Comparison of ENCODE assay signal across 8 cellular contexts in genomic region chrX:120309873-120310730, GRCh38. TPM values are rescaled to one million over a fixed set of nuclear protein-coding genes. Genes with fewer than 3 reads are reported as not detected.
DNase-seq lines count a peak whose midpoint lies in the region; ATAC-seq and TF ChIP-seq lines count a peak whose summit lies in the region.

No MANE protein-coding gene starts in this region.

- intact Hi-C loops in vagina (cut with DNase I), result no loop called here

- no peak for ATAC-seq in HG03108 (IDR thresholded peaks at IDR 0.05; ENCODE audit: unreplicated experiment)

- H3K79me1 ChIP-seq in mesendoderm (ENCODE audit: low read length), result no peaks in the 10 kb centered on the region

- no peak overlapping the region for H2BK120ac ChIP-seq in mesendoderm (ENCODE audit: low read depth, low read length)

- no peak overlapping the region for H3K27ac ChIP-seq in CD8-positive, alpha-beta memory T cell (ENCODE audit: low read depth, low read length)
- no peak overlapping the region for H3K27ac ChIP-seq in mesendoderm (ENCODE audit: low read depth, low read length)
- peak overlapping the region; percentile 52 for H3K27ac ChIP-seq in vagina

- H3K4ac ChIP-seq in mesendoderm (ENCODE audit: low read depth, low read length), result no peak overlapping the region

- no peaks in the 10 kb centered on the region for H3K79me2 ChIP-seq in mesendoderm (ENCODE audit: control insufficient read depth, insufficient read depth, low read length)

- CTCF ChIA-PET in CD8-positive, alpha-beta memory T cell (lab: Charles Lee), result interaction anchor here (1.1 to 6.0 kb wide), 7 partner anchors 8 to 148 kb away, joined by 3 to 43 read pairs (median 5); partner anchors contain the start of gene ZBTB33

- peak in 1 of 5 donors; percentile 48 for DNase-seq in CD8-positive, alpha-beta memory T cell
- DNase-seq in M059J (ENCODE audit: low read depth), result peak; percentile 54
- DNase-seq in mesendoderm, result peak; percentile 82
- DNase-seq in vagina (ENCODE audit: extremely low spot score in 2 of 2), result no peak
- DNase-seq in central memory CD4-positive, alpha-beta T cell, result no peak
- DNase-seq in NCI-H774 (lab: John Stamatoyannopoulos, UW), result no peak

- peaks cover 30 to 48% (median 33%) of the 10 kb centered on the region in 3 donors for H3K4me1 Mint-ChIP-seq in CD8-positive, alpha-beta memory T cell
- peaks cover 20% of the 10 kb centered on the region for H3K4me1 Mint-ChIP-seq in brain

- peak overlapping the region in 7 of 8 donors; percentile 1 to 90 (median 85) for H3K27ac Mint-ChIP-seq in CD8-positive, alpha-beta memory T cell
- peak overlapping the region; percentile 17 to 75 (median 63) for H3K27ac Mint-ChIP-seq in brain

- no peak overlapping the region for H3K23ac ChIP-seq in mesendoderm (ENCODE audit: low read length)

- peak overlapping the region; percentile 7 for H2BK15ac ChIP-seq in mesendoderm (replicated peaks; ENCODE audit: low read depth)

- POLR2A ChIA-PET in CD8-positive, alpha-beta memory T cell (lab: Charles Lee), result interaction anchor here (1.5 kb wide), 1 partner anchor 59 kb away, joined by 11 read pairs; the partner anchor contains the start of gene ZBTB33

- H3K9me3 Mint-ChIP-seq in CD8-positive, alpha-beta memory T cell, result peaks cover 0 to 3% (median 0%) of the 10 kb centered on the region in 5 donors
- H3K9me3 Mint-ChIP-seq in brain, result peaks cover 0 to 6% (median 0%) of the 10 kb centered on the region in 5 experiments

- H3K4me1 ChIP-seq in CD8-positive, alpha-beta memory T cell (ENCODE audit: insufficient read depth, low read length), result peaks cover 5% of the 10 kb centered on the region
- H3K4me1 ChIP-seq in mesendoderm (ENCODE audit: control insufficient read depth, low read depth, low read length), result no peaks in the 10 kb centered on the region
- H3K4me1 ChIP-seq in vagina, result peaks cover 6% of the 10 kb centered on the region

- H3K27me3 Mint-ChIP-seq in CD8-positive, alpha-beta memory T cell, result peaks cover 10 to 21% of the 10 kb centered on the region in 2 donors
- H3K27me3 Mint-ChIP-seq in brain, result peaks cover 56% of the 10 kb centered on the region

- H3K36me3 ChIP-seq in CD8-positive, alpha-beta memory T cell (ENCODE audit: insufficient read depth, low read length), result no peaks in the 10 kb centered on the region
- H3K36me3 ChIP-seq in mesendoderm (ENCODE audit: control insufficient read depth, insufficient read depth, low read length), result no peaks in the 10 kb centered on the region
- H3K36me3 ChIP-seq in vagina, result no peaks in the 10 kb centered on the region

- no peak overlapping the region for H4K5ac ChIP-seq in mesendoderm (ENCODE audit: low read length)

- no CpG with 5 or more reads among the region's 34 CpGs for WGBS in mesendoderm (ENCODE audit: extremely low coverage, insufficient coverage, low lambda C conversion rate)

- peaks cover 0 to 5% (median 3%) of the 10 kb centered on the region in 3 donors for H3K36me3 Mint-ChIP-seq in CD8-positive, alpha-beta memory T cell
- H3K36me3 Mint-ChIP-seq in brain, result no peaks in the 10 kb centered on the region

- H3K56ac ChIP-seq in mesendoderm (ENCODE audit: low read length), result peak overlapping the region; percentile 74

- H3K9ac ChIP-seq in mesendoderm (ENCODE audit: low read length), result peak overlapping the region; percentile 67

- H3K27me3 ChIP-seq in CD8-positive, alpha-beta memory T cell (ENCODE audit: insufficient read depth, low read length, poor library complexity, severe bottlenecking), result no peaks in the 10 kb centered on the region
- no peaks in the 10 kb centered on the region for H3K27me3 ChIP-seq in mesendoderm (ENCODE audit: insufficient read depth, low read length, poor library complexity)
- no peaks in the 10 kb centered on the region for H3K27me3 ChIP-seq in vagina

- peak overlapping the region; percentile 75 for H3K4me2 ChIP-seq in mesendoderm (ENCODE audit: low read length)

- no peak for TF ChIP-seq POLR2A in vagina (IDR thresholded peaks at IDR 0.05)

- no peak overlapping the region for H4K8ac ChIP-seq in mesendoderm (ENCODE audit: low read depth, low read length)

- peak overlapping the region; percentile 80 to 91 (median 87) for H3K4me3 Mint-ChIP-seq in CD8-positive, alpha-beta memory T cell
- H3K4me3 Mint-ChIP-seq in brain, result peak overlapping the region; percentile 85 to 90 (median 87)

- H3K18ac ChIP-seq in mesendoderm (ENCODE audit: low read length), result peak overlapping the region; percentile 39

- no peaks in the 10 kb centered on the region for H3K9me3 ChIP-seq in CD8-positive, alpha-beta memory T cell (ENCODE audit: low read length)
- no peaks in the 10 kb centered on the region for H3K9me3 ChIP-seq in vagina

- H3K4me3 ChIP-seq in CD8-positive, alpha-beta memory T cell (ENCODE audit: low read length), result peak overlapping the region; percentile 63
- H3K4me3 ChIP-seq in mesendoderm (ENCODE audit: low read length) (peak overlapping the region; percentile 42), vagina (peak overlapping the region; percentile 44 to 49)

- H2AK5ac ChIP-seq in mesendoderm (ENCODE audit: low read length), result no peak overlapping the region

- TF ChIP-seq CTCF in brain (conservative IDR thresholded peaks at IDR 0.05), result no peak
- TF ChIP-seq CTCF in vagina (IDR thresholded peaks at IDR 0.05), result no peak

- no peak overlapping the region for H2BK5ac ChIP-seq in mesendoderm (ENCODE audit: low read length)

RNA-seq across cellular contexts. Expression of gene TMEM255A, which starts 1.2 kb away (rescaled TPM):
- total RNA-seq in CD8-positive, alpha-beta memory T cell, result under 1 TPM in 1 of 2 experiments, not detected in 1; 0.09 TPM
- polyA plus RNA-seq in CD8-positive, alpha-beta memory T cell, result 2.1 TPM
- total RNA-seq in M059J (2014; rRNA removed; shearing (Covaris generic)), result 1.9 and 2.6 TPM in 2 replicates
- polyA plus RNA-seq in brain (ENCODE audit: insufficient read depth, low read depth, low replicate concordance), result 1.4 TPM
- polyA plus RNA-seq in mesendoderm (2013, experiment 1 of 2), result 0.94 TPM
- 0.91 TPM for polyA plus RNA-seq in mesendoderm (2013, experiment 2 of 2)
- 10.8 TPM for total RNA-seq in vagina

RNA-seq across cellular contexts. Expression of gene ATP1B4, which starts 51.8 kb away (rescaled TPM):
- total RNA-seq in CD8-positive, alpha-beta memory T cell, result not detected
- not detected for polyA plus RNA-seq in CD8-positive, alpha-beta memory T cell
- total RNA-seq in M059J (2014; rRNA removed; shearing (Covaris generic)), result not detected in 2 replicates
- polyA plus RNA-seq in brain (ENCODE audit: insufficient read depth, low read depth, low replicate concordance), result not detected
- not detected for polyA plus RNA-seq in mesendoderm (2013, experiment 1 of 2)
- not detected for polyA plus RNA-seq in mesendoderm (2013, experiment 2 of 2)
- 0.74 TPM for total RNA-seq in vagina

RNA-seq across cellular contexts. Expression of gene ZBTB33, which starts 59.5 kb away (rescaled TPM):
- 10 to 100 TPM; 16.4 to 16.8 TPM for total RNA-seq in CD8-positive, alpha-beta memory T cell
- 12.5 TPM for polyA plus RNA-seq in CD8-positive, alpha-beta memory T cell
- total RNA-seq in M059J (2014; rRNA removed; shearing (Covaris generic)), result 37.6 and 43.5 TPM in 2 replicates
- 8.5 TPM for polyA plus RNA-seq in brain (ENCODE audit: insufficient read depth, low read depth, low replicate concordance)
- polyA plus RNA-seq in mesendoderm (2013, experiment 1 of 2), result 11.0 TPM
- polyA plus RNA-seq in mesendoderm (2013, experiment 2 of 2), result 11.1 TPM
- total RNA-seq in vagina, result 8.8 TPM

Comparison
In these comparisons a context has a peak if more than half of its experiments do, and no peak if none do; other contexts are left out.
1. DNase-seq: peak in M059J (single experiment) and mesendoderm (single experiment); none in vagina (0 of 2), central memory CD4-positive, alpha-beta T cell (single experiment) and NCI-H774 (single experiment).
2. Peak in every context shown above with its lines, with median percentiles within 50 percentile points of each other: H3K4me3 ChIP-seq.